Comparison of ENCODE assay signal across 9 cellular contexts in genomic region chr3:187742351-187743171, GRCh38. TPM values are rescaled to one million over a fixed set of nuclear protein-coding genes. Genes with fewer than 3 reads are reported as not detected.
DNase-seq lines count a peak whose midpoint lies in the region; ATAC-seq and TF ChIP-seq lines count a peak whose summit lies in the region.
"Had no signal": no experiment of that assay in that cellular context is flagged by ENCODE, and none has a peak within 500 bp of the region (broad histone marks: within the 10 kb centered on the region; RNA-seq: fewer than 3 reads in every experiment).

No MANE protein-coding gene starts in this region.

- H3K27ac Mint-ChIP-seq in central memory CD8-positive, alpha-beta T cell (ENCODE audit: low read depth), result peak overlapping the region; percentile 99

- H3K4me3 ChIP-seq in NT2/D1 (ENCODE audit: insufficient read length, low read depth) (no peak overlapping the region), upper lobe of right lung (peak overlapping the region; percentile 74)

- H3K27me3 Mint-ChIP-seq in central memory CD8-positive, alpha-beta T cell, result no peaks in the 10 kb centered on the region

- DNase-seq in Daoy (ENCODE audit: low read depth) (peak; percentile 22), NT2/D1 (ENCODE audit: low read depth, low spot score) (no peak), medulla oblongata (ENCODE audit: extremely low spot score) (peak; percentile 54), upper lobe of right lung (no peak), NCI-H82 (lab: John Stamatoyannopoulos, UW) (no peak), NCI-H1048 (lab: John Stamatoyannopoulos, UW) (no peak)
- no peak for DNase-seq in central memory CD8-positive, alpha-beta T cell (ENCODE audit: low spot score in 2 of 2)

- TF ChIP-seq CTCF in upper lobe of right lung (IDR thresholded peaks at IDR 0.05), result no peak

- H3K27ac ChIP-seq in upper lobe of right lung, result peak overlapping the region; percentile 100

- H3K4me1 Mint-ChIP-seq in central memory CD8-positive, alpha-beta T cell, result peaks cover 67% of the 10 kb centered on the region

- H3K4me1 ChIP-seq in NT2/D1 (ENCODE audit: insufficient read depth, insufficient read length) (no peaks in the 10 kb centered on the region), upper lobe of right lung (peaks cover 27% of the 10 kb centered on the region)

- peaks cover 46% of the 10 kb centered on the region for H3K27me3 ChIP-seq in NT2/D1 (ENCODE audit: insufficient read depth, insufficient read length)
- no peaks in the 10 kb centered on the region for H3K27me3 ChIP-seq in upper lobe of right lung

- intact Hi-C loops in upper lobe of right lung (cut with DNase I), result loop anchor here (5.0 kb wide), 1 partner anchor 1210 kb away; no protein-coding TSS in a partner anchor

- peaks cover 58% of the 10 kb centered on the region for H3K36me3 Mint-ChIP-seq in central memory CD8-positive, alpha-beta T cell (ENCODE audit: insufficient read depth)

- H3K9me3 ChIP-seq in NT2/D1 (ENCODE audit: insufficient read depth, low read length) (no peaks in the 10 kb centered on the region), upper lobe of right lung (no peaks in the 10 kb centered on the region)

- no peaks in the 10 kb centered on the region for H3K9me3 Mint-ChIP-seq in central memory CD8-positive, alpha-beta T cell

- H3K36me3 ChIP-seq in NT2/D1 (ENCODE audit: insufficient read depth, insufficient read length, low read length) (no peaks in the 10 kb centered on the region), upper lobe of right lung (no peaks in the 10 kb centered on the region)

- peak overlapping the region; percentile 13 for H3K9ac ChIP-seq in NT2/D1 (ENCODE audit: insufficient read length, low read depth)

- peak overlapping the region; percentile 100 for H3K4me3 Mint-ChIP-seq in central memory CD8-positive, alpha-beta T cell

- ATAC-seq in central memory CD8-positive, alpha-beta T cell (replicated peaks; ENCODE audit: extremely low read depth, poor library complexity, severe bottlenecking), result no peak
- ATAC-seq in upper lobe of right lung (no peak), GM21423 (IDR thresholded peaks at IDR 0.05; ENCODE audit: unreplicated experiment) (no peak)

RNA-seq across cellular contexts. Expression of gene BCL6, which starts 2.7 kb away (rescaled TPM):
- total RNA-seq in Daoy (2014; rRNA removed; shearing (Covaris generic)), result 1.8 and 2.3 TPM in 2 replicates
- total RNA-seq in upper lobe of right lung, result 106 TPM

RNA-seq across cellular contexts. Expression of gene RTP2, which starts 40.2 kb away (rescaled TPM):
- total RNA-seq in Daoy (2014; rRNA removed; shearing (Covaris generic)), result not detected in 2 replicates
- total RNA-seq in upper lobe of right lung, result not detected
- total RNA-seq: RPMI7951 had no signal

Comparison
In these comparisons a context has a peak if more than half of its experiments do, and no peak if none do; other contexts are left out.
1. DNase-seq: peak in Daoy (single experiment) and medulla oblongata (single experiment); none in NT2/D1 (single experiment), central memory CD8-positive, alpha-beta T cell (0 of 2), upper lobe of right lung (single experiment), NCI-H82 (single experiment) and NCI-H1048 (single experiment).
2. RNA of gene BCL6, which starts 2.7 kb away (total RNA-seq): 106 TPM in upper lobe of right lung (single experiment); 1.8 to 2.3 TPM in Daoy; every median in the first group is over 10 times any median in the second.